Comparison of ENCODE assay signal across 1 cellular context in the genomic region with DNA sequence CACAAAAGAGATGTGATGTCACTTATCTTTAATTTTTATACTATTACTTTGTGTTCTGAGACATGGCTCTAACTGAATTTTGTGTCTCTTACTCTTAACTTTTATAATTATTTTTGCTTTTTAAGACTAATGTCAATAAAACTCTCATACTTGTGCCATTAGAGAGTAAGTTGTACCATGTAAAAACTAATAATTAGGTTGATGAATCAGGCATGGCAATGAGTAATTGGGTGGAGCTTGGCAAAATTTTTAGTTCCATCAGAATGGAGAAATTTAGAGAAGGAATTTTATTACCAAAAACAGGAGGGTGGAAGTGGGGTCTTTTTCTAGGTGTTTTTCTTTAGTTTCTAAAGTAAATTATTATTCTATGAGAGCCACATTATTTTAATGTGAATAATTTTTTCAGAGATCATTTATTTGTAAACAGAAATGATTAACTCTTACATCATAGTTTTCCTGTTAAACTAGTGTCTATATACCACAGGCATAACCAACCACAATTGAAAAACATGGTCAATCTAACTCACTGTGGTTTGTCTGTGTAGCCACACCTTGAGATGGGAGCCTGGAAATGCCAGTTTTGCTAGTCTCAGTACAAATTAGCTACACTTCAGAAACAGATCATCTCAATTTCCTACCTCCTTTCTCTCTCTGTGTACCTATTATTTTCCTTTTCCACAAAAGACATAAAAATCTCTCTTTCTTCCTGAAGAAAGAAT.
TF ChIP-seq lines count a peak whose summit lies in the region.

No MANE protein-coding gene starts in this region.

TF ChIP-seq in SK-N-SH, 30 proteins besides CTCF, POLR2A, EP300 and RAD21 (continued from another document):
- TF ChIP-seq, protein P1, sequence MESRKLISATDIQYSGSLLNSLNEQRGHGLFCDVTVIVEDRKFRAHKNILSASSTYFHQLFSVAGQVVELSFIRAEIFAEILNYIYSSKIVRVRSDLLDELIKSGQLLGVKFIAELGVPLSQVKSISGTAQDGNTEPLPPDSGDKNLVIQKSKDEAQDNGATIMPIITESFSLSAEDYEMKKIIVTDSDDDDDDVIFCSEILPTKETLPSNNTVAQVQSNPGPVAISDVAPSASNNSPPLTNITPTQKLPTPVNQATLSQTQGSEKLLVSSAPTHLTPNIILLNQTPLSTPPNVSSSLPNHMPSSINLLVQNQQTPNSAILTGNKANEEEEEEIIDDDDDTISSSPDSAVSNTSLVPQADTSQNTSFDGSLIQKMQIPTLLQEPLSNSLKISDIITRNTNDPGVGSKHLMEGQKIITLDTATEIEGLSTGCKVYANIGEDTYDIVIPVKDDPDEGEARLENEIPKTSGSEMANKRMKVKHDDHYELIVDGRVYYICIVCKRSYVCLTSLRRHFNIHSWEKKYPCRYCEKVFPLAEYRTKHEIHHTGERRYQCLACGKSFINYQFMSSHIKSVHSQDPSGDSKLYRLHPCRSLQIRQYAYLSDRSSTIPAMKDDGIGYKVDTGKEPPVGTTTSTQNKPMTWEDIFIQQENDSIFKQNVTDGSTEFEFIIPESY (IDR thresholded peaks at IDR 0.05; ENCODE audit: borderline replicate concordance, low read depth), result no peak
- TF ChIP-seq JUND (IDR thresholded peaks at IDR 0.05) (no peak), TCF12 (IDR thresholded peaks at IDR 0.05) (no peak), CHD2 (IDR thresholded peaks at IDR 0.05; ENCODE audit: low read length, partially characterized antibody) (no peak), TAF1 (IDR thresholded peaks at IDR 0.05; ENCODE audit: borderline replicate concordance, low read depth, low read length) (no peak), SIN3A (IDR thresholded peaks at IDR 0.05; ENCODE audit: borderline replicate concordance, low read depth, low read length) (no peak), FOSL2 (IDR thresholded peaks at IDR 0.05; ENCODE audit: borderline replicate concordance, low read depth) (no peak), TEAD4 (IDR thresholded peaks at IDR 0.05; ENCODE audit: borderline replicate concordance, insufficient read depth) (no peak)
- TF ChIP-seq, protein P2, sequence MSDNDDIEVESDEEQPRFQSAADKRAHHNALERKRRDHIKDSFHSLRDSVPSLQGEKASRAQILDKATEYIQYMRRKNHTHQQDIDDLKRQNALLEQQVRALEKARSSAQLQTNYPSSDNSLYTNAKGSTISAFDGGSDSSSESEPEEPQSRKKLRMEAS (IDR thresholded peaks at IDR 0.05; ENCODE audit: low read depth), result no peak
- TF ChIP-seq, protein P3, sequence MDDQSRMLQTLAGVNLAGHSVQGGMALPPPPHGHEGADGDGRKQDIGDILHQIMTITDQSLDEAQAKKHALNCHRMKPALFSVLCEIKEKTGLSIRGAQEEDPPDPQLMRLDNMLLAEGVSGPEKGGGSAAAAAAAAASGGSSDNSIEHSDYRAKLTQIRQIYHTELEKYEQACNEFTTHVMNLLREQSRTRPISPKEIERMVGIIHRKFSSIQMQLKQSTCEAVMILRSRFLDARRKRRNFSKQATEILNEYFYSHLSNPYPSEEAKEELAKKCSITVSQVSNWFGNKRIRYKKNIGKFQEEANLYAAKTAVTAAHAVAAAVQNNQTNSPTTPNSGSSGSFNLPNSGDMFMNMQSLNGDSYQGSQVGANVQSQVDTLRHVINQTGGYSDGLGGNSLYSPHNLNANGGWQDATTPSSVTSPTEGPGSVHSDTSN (IDR thresholded peaks at IDR 0.05), result no peak
